11 cellular contexts compared by ENCODE assay signal in the genomic region with DNA sequence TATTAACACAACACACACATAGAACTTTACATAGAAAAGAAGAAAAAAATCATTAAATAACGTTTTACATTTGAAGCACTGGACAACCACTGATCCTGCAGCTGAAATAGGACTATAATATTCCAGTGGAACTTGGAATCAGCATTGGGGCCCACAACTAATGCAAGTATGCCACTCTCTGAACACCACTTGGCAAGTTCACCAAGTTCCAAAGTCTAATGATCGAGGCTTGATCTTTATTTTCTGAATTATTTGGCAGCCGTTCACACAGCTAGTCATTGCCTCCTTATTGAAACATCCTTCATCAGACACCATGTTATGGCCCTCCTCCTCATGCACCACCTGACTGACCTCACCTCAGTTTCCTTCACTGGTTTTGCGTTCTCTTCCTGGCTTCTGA.
"Had no signal": no experiment of that assay in that cellular context is flagged by ENCODE, and none has a peak within 500 bp of the region (broad histone marks: within the 10 kb centered on the region; RNA-seq: fewer than 3 reads in every experiment).

No MANE protein-coding gene starts in this region.

- H3K27ac ChIP-seq: GM23248 had no signal

- FAIRE-seq: H1, H54 had no signal

- H3K4me2 ChIP-seq: GM23338 had no signal

- ATAC-seq: GM23338, HCT116 had no signal

- H3K4me3 ChIP-seq: GM23248, GM23338, HAP-1 had no signal

- H3K36me3 ChIP-seq: HAP-1 had no signal

- H3K9ac ChIP-seq: GM23248 had no signal

- H3K4me1 ChIP-seq: HAP-1 had no signal

- DNase-seq: GM23248, GOT3, H7, H9, HCEC 1CT, HFFc6 had no signal

- H3K9me3 ChIP-seq: HAP-1 had no signal

- H2AFZ ChIP-seq: GM23248, GM23338 had no signal
